ENCODE assay signal across 1 cellular context in the genomic region with DNA sequence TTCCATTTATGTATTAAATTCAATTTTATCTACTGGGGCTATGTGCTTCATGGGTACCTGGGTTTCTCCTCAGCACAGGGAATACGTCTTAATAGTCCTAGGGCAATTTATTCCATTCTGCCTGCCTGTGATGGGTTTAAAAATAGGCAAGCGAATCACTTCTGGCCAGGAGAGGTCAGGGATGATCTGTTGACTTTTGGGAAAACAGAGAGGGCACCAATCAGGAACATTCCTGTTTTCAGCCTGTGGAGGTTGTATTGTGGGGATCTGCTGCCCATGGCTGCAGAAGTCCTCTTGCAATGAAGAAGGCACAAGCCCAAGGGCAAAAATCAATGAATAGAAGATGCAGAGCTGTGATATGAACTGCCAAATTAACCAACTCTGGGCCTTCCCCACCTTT.
TF ChIP-seq lines count a peak whose summit lies in the region.

No MANE protein-coding gene starts in this region.

TF ChIP-seq in H1, 55 proteins besides CTCF, POLR2A, EP300 and RAD21 (continued from another document):
- no peak for TF ChIP-seq RNF2 (IDR thresholded peaks at IDR 0.05; ENCODE audit: borderline replicate concordance, low read depth, low read length, missing control alignments, poor library complexity, severe bottlenecking)
TF ChIP-seq in H1: peak in this region for 0.
